7 cellular contexts compared by ENCODE assay signal in genomic region chr1:173680152-173680551, GRCh38. TPM values are rescaled to one million over a fixed set of nuclear protein-coding genes. Genes with fewer than 3 reads are reported as not detected.
"Had no signal": no experiment of that assay in that cellular context is flagged by ENCODE, and none has a peak within 500 bp of the region (broad histone marks: within the 10 kb centered on the region; RNA-seq: fewer than 3 reads in every experiment).

No MANE protein-coding gene starts in this region.

RNA-seq across cellular contexts. Expression of gene ANKRD45, which starts 10.5 kb away (rescaled TPM):
- total RNA-seq: GM23248 had no signal

RNA-seq across cellular contexts. Expression of gene TEX50, which starts 45.0 kb away (rescaled TPM):
- total RNA-seq: GM23248, GM23338, H1, H4, H7, H9, HFFc6 had no signal
- polyA plus RNA-seq: GM23248, GM23338, H1 had no signal
